2 cellular contexts compared by ENCODE assay signal in the genomic region with DNA sequence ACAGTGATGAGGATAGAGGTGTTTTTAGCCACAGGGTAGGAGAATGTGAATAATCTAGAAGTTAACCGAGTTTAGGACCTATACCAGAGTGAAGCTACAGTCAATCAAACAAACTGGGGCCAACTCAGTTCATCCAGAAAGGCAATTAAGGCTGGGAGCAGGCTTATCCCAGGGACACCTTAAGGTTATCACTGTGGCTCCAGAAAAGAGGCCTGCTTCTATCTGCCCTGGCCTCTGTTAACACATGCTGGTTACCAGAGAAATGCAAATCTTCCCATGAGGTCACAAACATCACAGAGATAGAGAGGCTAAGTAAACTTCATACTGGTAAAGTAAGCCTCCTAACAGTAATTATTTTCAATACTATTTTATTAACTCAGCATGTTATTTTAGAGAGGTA.
TF ChIP-seq lines count a peak whose summit lies in the region.

No MANE protein-coding gene starts in this region.

TF ChIP-seq in HepG2, 621 proteins besides CTCF, POLR2A, EP300 and RAD21 (continues in another document):
- TF ChIP-seq SP2 (CRISPR knock-in tag; IDR thresholded peaks at IDR 0.05) (no peak), REL (CRISPR knock-in tag; conservative IDR thresholded peaks at IDR 0.05) (no peak), MEIS2 (CRISPR knock-in tag; IDR thresholded peaks at IDR 0.05) (no peak), CBX2 (IDR thresholded peaks at IDR 0.05; ENCODE audit: low read depth, low read length) (no peak), CBX2 (CRISPR knock-in tag; IDR thresholded peaks at IDR 0.05; ENCODE audit: low read depth) (no peak), SRY (CRISPR knock-in tag; IDR thresholded peaks at IDR 0.05) (no peak), ELF4 (CRISPR knock-in tag; IDR thresholded peaks at IDR 0.05; ENCODE audit: borderline replicate concordance) (0 out of 2 replicates have a peak, but pooled peaks have one; percentile 31), CBX5 (CRISPR knock-in tag; IDR thresholded peaks at IDR 0.05; ENCODE audit: borderline replicate concordance) (no peak), RBM22 (optimal IDR thresholded peaks at IDR 0.05; ENCODE audit: low read length) (peak; percentile 67), ZNF235 (CRISPR knock-in tag; IDR thresholded peaks at IDR 0.05; ENCODE audit: borderline replicate concordance) (no peak), TMF1 (CRISPR knock-in tag; IDR thresholded peaks at IDR 0.05; ENCODE audit: low read depth) (no peak)
- TF ChIP-seq, protein P1, sequence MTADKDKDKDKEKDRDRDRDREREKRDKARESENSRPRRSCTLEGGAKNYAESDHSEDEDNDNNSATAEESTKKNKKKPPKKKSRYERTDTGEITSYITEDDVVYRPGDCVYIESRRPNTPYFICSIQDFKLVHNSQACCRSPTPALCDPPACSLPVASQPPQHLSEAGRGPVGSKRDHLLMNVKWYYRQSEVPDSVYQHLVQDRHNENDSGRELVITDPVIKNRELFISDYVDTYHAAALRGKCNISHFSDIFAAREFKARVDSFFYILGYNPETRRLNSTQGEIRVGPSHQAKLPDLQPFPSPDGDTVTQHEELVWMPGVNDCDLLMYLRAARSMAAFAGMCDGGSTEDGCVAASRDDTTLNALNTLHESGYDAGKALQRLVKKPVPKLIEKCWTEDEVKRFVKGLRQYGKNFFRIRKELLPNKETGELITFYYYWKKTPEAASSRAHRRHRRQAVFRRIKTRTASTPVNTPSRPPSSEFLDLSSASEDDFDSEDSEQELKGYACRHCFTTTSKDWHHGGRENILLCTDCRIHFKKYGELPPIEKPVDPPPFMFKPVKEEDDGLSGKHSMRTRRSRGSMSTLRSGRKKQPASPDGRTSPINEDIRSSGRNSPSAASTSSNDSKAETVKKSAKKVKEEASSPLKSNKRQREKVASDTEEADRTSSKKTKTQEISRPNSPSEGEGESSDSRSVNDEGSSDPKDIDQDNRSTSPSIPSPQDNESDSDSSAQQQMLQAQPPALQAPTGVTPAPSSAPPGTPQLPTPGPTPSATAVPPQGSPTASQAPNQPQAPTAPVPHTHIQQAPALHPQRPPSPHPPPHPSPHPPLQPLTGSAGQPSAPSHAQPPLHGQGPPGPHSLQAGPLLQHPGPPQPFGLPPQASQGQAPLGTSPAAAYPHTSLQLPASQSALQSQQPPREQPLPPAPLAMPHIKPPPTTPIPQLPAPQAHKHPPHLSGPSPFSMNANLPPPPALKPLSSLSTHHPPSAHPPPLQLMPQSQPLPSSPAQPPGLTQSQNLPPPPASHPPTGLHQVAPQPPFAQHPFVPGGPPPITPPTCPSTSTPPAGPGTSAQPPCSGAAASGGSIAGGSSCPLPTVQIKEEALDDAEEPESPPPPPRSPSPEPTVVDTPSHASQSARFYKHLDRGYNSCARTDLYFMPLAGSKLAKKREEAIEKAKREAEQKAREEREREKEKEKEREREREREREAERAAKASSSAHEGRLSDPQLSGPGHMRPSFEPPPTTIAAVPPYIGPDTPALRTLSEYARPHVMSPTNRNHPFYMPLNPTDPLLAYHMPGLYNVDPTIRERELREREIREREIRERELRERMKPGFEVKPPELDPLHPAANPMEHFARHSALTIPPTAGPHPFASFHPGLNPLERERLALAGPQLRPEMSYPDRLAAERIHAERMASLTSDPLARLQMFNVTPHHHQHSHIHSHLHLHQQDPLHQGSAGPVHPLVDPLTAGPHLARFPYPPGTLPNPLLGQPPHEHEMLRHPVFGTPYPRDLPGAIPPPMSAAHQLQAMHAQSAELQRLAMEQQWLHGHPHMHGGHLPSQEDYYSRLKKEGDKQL (CRISPR knock-in tag; IDR thresholded peaks at IDR 0.05; ENCODE audit: low read depth) = no peak
- TF ChIP-seq, protein P2, sequence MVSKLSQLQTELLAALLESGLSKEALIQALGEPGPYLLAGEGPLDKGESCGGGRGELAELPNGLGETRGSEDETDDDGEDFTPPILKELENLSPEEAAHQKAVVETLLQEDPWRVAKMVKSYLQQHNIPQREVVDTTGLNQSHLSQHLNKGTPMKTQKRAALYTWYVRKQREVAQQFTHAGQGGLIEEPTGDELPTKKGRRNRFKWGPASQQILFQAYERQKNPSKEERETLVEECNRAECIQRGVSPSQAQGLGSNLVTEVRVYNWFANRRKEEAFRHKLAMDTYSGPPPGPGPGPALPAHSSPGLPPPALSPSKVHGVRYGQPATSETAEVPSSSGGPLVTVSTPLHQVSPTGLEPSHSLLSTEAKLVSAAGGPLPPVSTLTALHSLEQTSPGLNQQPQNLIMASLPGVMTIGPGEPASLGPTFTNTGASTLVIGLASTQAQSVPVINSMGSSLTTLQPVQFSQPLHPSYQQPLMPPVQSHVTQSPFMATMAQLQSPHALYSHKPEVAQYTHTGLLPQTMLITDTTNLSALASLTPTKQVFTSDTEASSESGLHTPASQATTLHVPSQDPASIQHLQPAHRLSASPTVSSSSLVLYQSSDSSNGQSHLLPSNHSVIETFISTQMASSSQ (IDR thresholded peaks at IDR 0.05; ENCODE audit: low read depth) = no peak
- TF ChIP-seq, protein P2 (CRISPR knock-in tag; IDR thresholded peaks at IDR 0.05; ENCODE audit: borderline replicate concordance) = peak; percentile 40; the same call in 1 of the 2 replicates

TF ChIP-seq in HEK293T, 16 proteins besides CTCF, POLR2A, EP300 and RAD21:
- TF ChIP-seq FOXK2 (IDR thresholded peaks at IDR 0.05) = no peak
- no peak for TF ChIP-seq ELF4 (IDR thresholded peaks at IDR 0.05)
- TF ChIP-seq LEF1 (IDR thresholded peaks at IDR 0.05; ENCODE audit: borderline replicate concordance) = no peak
- TF ChIP-seq BHLHE40 (IDR thresholded peaks at IDR 0.05; ENCODE audit: borderline replicate concordance) = no peak
- no peak for TF ChIP-seq FOXM1 (IDR thresholded peaks at IDR 0.05; ENCODE audit: borderline replicate concordance)
- TF ChIP-seq NFRKB (IDR thresholded peaks at IDR 0.05) = no peak
- TF ChIP-seq L3MBTL2 (conservative IDR thresholded peaks at IDR 0.05) = no peak
- TF ChIP-seq TARDBP (IDR thresholded peaks at IDR 0.05) = no peak
- TF ChIP-seq ARNT (IDR thresholded peaks at IDR 0.05) = no peak
- no peak for TF ChIP-seq ZNF384 (IDR thresholded peaks at IDR 0.05)
- TF ChIP-seq, protein P3, sequence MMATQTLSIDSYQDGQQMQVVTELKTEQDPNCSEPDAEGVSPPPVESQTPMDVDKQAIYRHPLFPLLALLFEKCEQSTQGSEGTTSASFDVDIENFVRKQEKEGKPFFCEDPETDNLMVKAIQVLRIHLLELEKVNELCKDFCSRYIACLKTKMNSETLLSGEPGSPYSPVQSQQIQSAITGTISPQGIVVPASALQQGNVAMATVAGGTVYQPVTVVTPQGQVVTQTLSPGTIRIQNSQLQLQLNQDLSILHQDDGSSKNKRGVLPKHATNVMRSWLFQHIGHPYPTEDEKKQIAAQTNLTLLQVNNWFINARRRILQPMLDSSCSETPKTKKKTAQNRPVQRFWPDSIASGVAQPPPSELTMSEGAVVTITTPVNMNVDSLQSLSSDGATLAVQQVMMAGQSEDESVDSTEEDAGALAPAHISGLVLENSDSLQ (IDR thresholded peaks at IDR 0.05) = no peak
- TF ChIP-seq HDGF (IDR thresholded peaks at IDR 0.05; ENCODE audit: borderline replicate concordance) = no peak
- TF ChIP-seq SP1 (IDR thresholded peaks at IDR 0.05) = no peak
- no peak for TF ChIP-seq FOXA1 (IDR thresholded peaks at IDR 0.05)
- TF ChIP-seq SUZ12 (IDR thresholded peaks at IDR 0.05) = no peak
- TF ChIP-seq CTBP1 (IDR thresholded peaks at IDR 0.05; ENCODE audit: borderline replicate concordance) = no peak
TF ChIP-seq in HEK293T: peak in this region for 0.
